11 cellular contexts compared by ENCODE assay signal in the genomic region with DNA sequence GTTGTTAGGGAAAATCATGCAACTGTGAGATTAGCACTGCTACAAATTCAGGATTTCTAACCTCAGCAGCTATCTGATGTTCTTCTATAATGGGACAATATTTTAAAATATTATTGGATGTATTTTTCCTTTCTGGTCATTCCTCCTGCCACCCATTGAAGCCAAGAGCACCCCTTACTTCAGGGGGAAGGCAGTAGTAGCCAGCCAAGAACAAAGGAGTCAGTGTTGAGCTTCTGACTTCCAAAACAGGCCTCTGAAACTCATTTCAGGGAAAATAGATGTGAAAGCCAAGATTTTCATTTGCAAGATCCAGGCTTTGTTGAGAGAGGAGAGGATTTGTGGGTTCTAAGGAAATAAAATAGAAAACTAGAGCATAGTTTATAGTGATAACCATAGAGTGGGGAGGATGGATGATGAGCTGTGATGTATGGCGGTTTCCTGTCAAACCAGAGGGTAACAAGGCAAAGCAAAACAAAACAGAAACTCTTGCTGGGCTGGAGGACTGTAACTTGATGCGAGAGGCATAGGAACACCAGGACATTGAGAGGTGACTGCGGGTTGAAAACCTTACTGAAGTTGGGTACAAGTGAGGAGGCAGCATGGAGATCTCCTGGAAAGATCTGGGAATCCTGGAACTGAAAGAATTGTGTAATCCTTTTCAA.
DNase-seq lines count a peak whose midpoint lies in the region.
"Had no signal": no experiment of that assay in that cellular context is flagged by ENCODE, and none has a peak within 500 bp of the region (broad histone marks: within the 10 kb centered on the region; RNA-seq: fewer than 3 reads in every experiment).

No MANE protein-coding gene starts in this region.

- H3F3A ChIP-seq in GM23248 (ENCODE audit: insufficient read depth) = peaks cover 9% of the 10 kb centered on the region; the same call in 1 of the 2 replicates

- H3K27me3 ChIP-seq in CD8-positive, alpha-beta memory T cell (ENCODE audit: insufficient read depth, low read length, poor library complexity, severe bottlenecking) = no peaks in the 10 kb centered on the region
- H3K27me3 ChIP-seq in GM23248 (replicated peaks; ENCODE audit: insufficient read depth) = peaks cover 21% of the 10 kb centered on the region; the same call in 1 of the 2 replicates
- H3K27me3 ChIP-seq: uterus had no signal

- H3K27ac Mint-ChIP-seq in CD8-positive, alpha-beta memory T cell = peak overlapping the region; percentile 7 to 89 (median 79)

- H3K36me3 Mint-ChIP-seq in CD8-positive, alpha-beta memory T cell = no peaks in the 10 kb centered on the region

- peak in 2 of 5 donors; percentile 19 to 61 for DNase-seq in CD8-positive, alpha-beta memory T cell
- peak; percentile 14 for DNase-seq in activated effector memory CD4-positive, alpha-beta T cell treated with Interleukin-2 at 50 U/mL for 16 hours
- DNase-seq in left kidney (ENCODE audit: low read depth, low spot score) = peak; percentile 71
- DNase-seq in OCI-M2 (lab: John Stamatoyannopoulos, UW; ENCODE audit: unreplicated experiment) = no peak
- no peak for DNase-seq in posterior cingulate gyrus
- no peak for DNase-seq in GM23248
- DNase-seq: NCI-H2081, NCI-H774, Right ventricle myocardium superior, uterus had no signal

- no peaks in the 10 kb centered on the region for H3K9me3 ChIP-seq in CD8-positive, alpha-beta memory T cell (ENCODE audit: low read length)
- no peaks in the 10 kb centered on the region for H3K9me3 ChIP-seq in KOPT-K1 (ENCODE audit: insufficient read depth, low read length, poor library complexity, severe bottlenecking)
- H3K9me3 ChIP-seq in GM23248 (ENCODE audit: low read depth) = no peaks in the 10 kb centered on the region
- H3K9me3 ChIP-seq: uterus had no signal

- H3K27me3 Mint-ChIP-seq in CD8-positive, alpha-beta memory T cell = peaks cover 0 to 5% of the 10 kb centered on the region in 2 donors

- intact Hi-C loops in posterior cingulate gyrus (cut with DNase I) = no loop called here

- H3K9me2 ChIP-seq in GM23248 (ENCODE audit: insufficient read depth) = no peaks in the 10 kb centered on the region

- H3K27ac ChIP-seq in CD8-positive, alpha-beta memory T cell (ENCODE audit: low read depth, low read length) = no peak overlapping the region
- H3K27ac ChIP-seq in KOPT-K1 (ENCODE audit: low read depth, low read length, poor library complexity, severe bottlenecking) (peak overlapping the region; percentile 85), GM23248 (no peak overlapping the region)
- H3K27ac ChIP-seq: uterus had no signal

- WGBS in GM23248 (ENCODE audit: low coverage in 1 of 2, low lambda C conversion rate in 2 of 2, missing lambda C conversion rate in 2 of 2), 2 experiments = 24% methylated on average over 3 of the region's 3 CpGs

- POLR2A ChIA-PET in CD8-positive, alpha-beta memory T cell (lab: Charles Lee) = no interaction called here

- peak overlapping the region in 6 of 7 donors; percentile 52 to 79 (median 64) for H3K4me3 Mint-ChIP-seq in CD8-positive, alpha-beta memory T cell

- peaks cover 18 to 32% (median 27%) of the 10 kb centered on the region in 3 donors for H3K4me1 Mint-ChIP-seq in CD8-positive, alpha-beta memory T cell

- no peak overlapping the region for H3K9ac ChIP-seq in GM23248

- peak overlapping the region; percentile 57 for H3K4me3 ChIP-seq in CD8-positive, alpha-beta memory T cell (ENCODE audit: low read length)
- H3K4me3 ChIP-seq in GM23248 = no peak overlapping the region
- H3K4me3 ChIP-seq: uterus had no signal

- no peaks in the 10 kb centered on the region for H3K79me2 ChIP-seq in GM23248 (ENCODE audit: insufficient read depth)

- no peak overlapping the region for H2AFZ ChIP-seq in GM23248

- in situ Hi-C loops in GM23248 (cut with MboI) = no loop called here

- CTCF ChIA-PET in CD8-positive, alpha-beta memory T cell (lab: Charles Lee) = interaction anchor here (1.2 kb wide), 1 partner anchor 12 kb away, joined by 3 read pairs; no protein-coding TSS in a partner anchor

- H3K4me2 ChIP-seq in GM23248 (ENCODE audit: unreplicated experiment) = no peak overlapping the region

- no peaks in the 10 kb centered on the region for H4K20me1 ChIP-seq in GM23248 (ENCODE audit: insufficient read depth)

- peaks cover 23% of the 10 kb centered on the region for H3K4me1 ChIP-seq in CD8-positive, alpha-beta memory T cell (ENCODE audit: insufficient read depth, low read length)
- H3K4me1 ChIP-seq in GM23248 (ENCODE audit: insufficient read depth) = peaks cover 14% of the 10 kb centered on the region
- H3K4me1 ChIP-seq: uterus had no signal

- no peaks in the 10 kb centered on the region for H3K36me3 ChIP-seq in CD8-positive, alpha-beta memory T cell (ENCODE audit: insufficient read depth, low read length)
- H3K36me3 ChIP-seq in KOPT-K1 (ENCODE audit: insufficient read depth, low read length) (no peaks in the 10 kb centered on the region), GM23248 (ENCODE audit: low read depth) (no peaks in the 10 kb centered on the region)
- H3K36me3 ChIP-seq: uterus had no signal

- no peaks in the 10 kb centered on the region for H3K9me3 Mint-ChIP-seq in CD8-positive, alpha-beta memory T cell

Comparison
In these comparisons a context has a peak if more than half of its experiments do, and no peak if none do; other contexts are left out.
1. DNase-seq: peak in activated effector memory CD4-positive, alpha-beta T cell treated with Interleukin-2 at 50 U/mL for 16 hours (single experiment) and left kidney (single experiment); none in OCI-M2 (single experiment), posterior cingulate gyrus (0 of 10) and GM23248 (single experiment).